19 cellular contexts compared by ENCODE assay signal in the genomic region with DNA sequence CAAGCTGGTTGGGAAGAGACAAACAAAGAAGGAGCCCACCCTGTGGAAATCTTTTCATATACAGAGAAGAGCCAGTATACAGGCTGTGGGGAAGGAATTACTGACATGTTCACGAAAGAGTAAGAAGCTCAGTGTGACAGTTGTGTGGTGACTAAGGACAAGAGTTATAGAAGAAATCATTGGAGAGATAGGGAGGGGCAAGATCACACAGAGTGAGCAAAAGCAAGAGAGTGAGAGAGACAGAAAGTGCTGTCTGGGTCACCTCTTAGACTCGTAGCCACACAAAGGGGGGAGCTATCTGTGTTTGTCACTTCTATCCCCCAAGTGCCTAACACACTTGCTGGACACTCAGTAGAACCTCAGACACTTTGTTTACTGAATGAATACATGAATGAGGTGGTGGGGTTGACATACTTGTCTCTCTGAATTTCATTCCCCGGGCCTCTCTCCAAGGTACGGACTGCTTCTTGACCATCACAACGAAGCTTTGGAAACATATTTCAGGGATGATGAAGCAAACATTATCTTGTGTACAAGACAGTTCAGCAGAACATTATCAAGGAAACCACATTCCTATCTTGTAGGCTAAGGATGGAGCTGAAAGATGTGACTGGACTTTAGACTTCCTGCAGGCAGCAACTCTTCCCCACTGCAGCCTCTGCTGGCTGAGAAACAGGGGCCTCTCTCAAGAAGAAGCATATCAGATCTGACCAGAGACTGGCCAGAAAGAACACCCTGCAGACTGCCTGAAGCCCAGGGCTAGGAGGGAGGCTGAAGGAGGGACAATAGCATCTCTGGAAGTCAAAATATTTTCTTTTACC.
A peak's percentile ranks its signal among the peaks of the same experiment; 100 is the strongest.
DNase-seq lines count a peak whose midpoint lies in the region; ATAC-seq and TF ChIP-seq lines count a peak whose summit lies in the region.
"Had no signal": no experiment of that assay in that cellular context is flagged by ENCODE, and none has a peak within 500 bp of the region (broad histone marks: within the 10 kb centered on the region; RNA-seq: fewer than 3 reads in every experiment).

No MANE protein-coding gene starts in this region.

- H3K4me1 ChIP-seq in adipocyte (ENCODE audit: control insufficient read depth, insufficient read depth, low read length), result peaks cover 27% of the 10 kb centered on the region
- H3K4me1 ChIP-seq in mesodermal cell (ENCODE audit: control insufficient read depth, insufficient read depth, low read length, poor library complexity, severe bottlenecking), result no peaks in the 10 kb centered on the region
- H3K4me1 ChIP-seq: BLaER1, body of pancreas, testis had no signal

- H3K36me3 ChIP-seq in adipocyte (ENCODE audit: control insufficient read depth, insufficient read depth, low read length, severe bottlenecking), result no peaks in the 10 kb centered on the region
- no peaks in the 10 kb centered on the region for H3K36me3 ChIP-seq in mesodermal cell (ENCODE audit: control insufficient read depth, insufficient read depth, low read length)
- H3K36me3 ChIP-seq: BLaER1 had no signal

- no peaks in the 10 kb centered on the region for H3K27me3 ChIP-seq in adipocyte (replicated peaks; ENCODE audit: control insufficient read depth, insufficient read depth, low read length)
- H3K27me3 ChIP-seq: body of pancreas, testis had no signal

- no peaks in the 10 kb centered on the region for H3K9me3 Mint-ChIP-seq in glutamatergic neuron (ENCODE audit: unreplicated experiment)
- H3K9me3 Mint-ChIP-seq: activated T-helper 2 cell treated with anti-CD3 and anti-CD28 coated beads, Interferon-gamma antibody, Interleukin-2, Interleukin-4, amounts not matched to agents 10 μg/mL and 5 μg/mL and 100 μg/mL, durations not matched to agents 14 hours and 24 hours and 36 hours had no signal

- H3K9ac ChIP-seq in adipocyte (ENCODE audit: low read length), result peak overlapping the region; percentile 73
- H3K9ac ChIP-seq: BLaER1 had no signal

- peak; percentile 19 for DNase-seq in AG08396 (ENCODE audit: low spot score)
- DNase-seq in HCEC 1CT, result peak; percentile 20
- DNase-seq in adipocyte (ENCODE audit: low read depth), result peak; percentile 34
- DNase-seq in left lobe of liver (ENCODE audit: low spot score), result no peak
- no peak for DNase-seq in NCI-H526 (lab: John Stamatoyannopoulos, UW)
- DNase-seq in glutamatergic neuron, result no peak
- DNase-seq: activated CD8-positive, alpha-beta T cell treated with anti-CD3 and anti-CD28 coated beads, Interleukin-2, amount 10 ng/mL, durations not matched to agents 7 days and 5 days; body of pancreas; DMS79 treated with DMSO at 0.1 percent for 48 hours; effector memory CD4-positive, alpha-beta T cell; NCI-H2081; stimulated activated CD4-positive, alpha-beta T cell treated with anti-CD3 and anti-CD28 coated beads, Interleukin-15, amount 100 ng/mL, for 24 hours; T-helper 9 cell; testis had no signal

- H3K4me3 Mint-ChIP-seq in glutamatergic neuron (ENCODE audit: unreplicated experiment), result no peak overlapping the region
- H3K4me3 Mint-ChIP-seq: activated CD8-positive, alpha-beta T cell treated with anti-CD3 and anti-CD28 coated beads, Interleukin-2, amount 10 ng/mL, durations not matched to agents 7 days and 5 days had no signal

- no peak for ATAC-seq in left lobe of liver
- ATAC-seq in HG03571 (IDR thresholded peaks at IDR 0.05; ENCODE audit: unreplicated experiment), result no peak
- ATAC-seq: activated CD8-positive, alpha-beta T cell treated with anti-CD3 and anti-CD28 coated beads, Interleukin-2, amount 10 ng/mL, durations not matched to agents 7 days and 5 days; body of pancreas had no signal

- no peak for TF ChIP-seq CTCF in glutamatergic neuron (IDR thresholded peaks at IDR 0.05; ENCODE audit: partially characterized antibody, unreplicated experiment)

- no peaks in the 10 kb centered on the region for H3K36me3 Mint-ChIP-seq in glutamatergic neuron (ENCODE audit: unreplicated experiment)

- no peak overlapping the region for H3K27ac Mint-ChIP-seq in glutamatergic neuron (ENCODE audit: unreplicated experiment)
- H3K27ac Mint-ChIP-seq: activated CD8-positive, alpha-beta T cell treated with anti-CD3 and anti-CD28 coated beads, Interleukin-2, amount 10 ng/mL, durations not matched to agents 7 days and 5 days; activated T-helper 2 cell treated with anti-CD3 and anti-CD28 coated beads, Interferon-gamma antibody, Interleukin-2, Interleukin-4, amounts not matched to agents 10 μg/mL and 5 μg/mL and 100 μg/mL, durations not matched to agents 14 hours and 24 hours and 36 hours; progenitor cell of endocrine pancreas had no signal

- no peak overlapping the region for H3K4me3 ChIP-seq in adipocyte (ENCODE audit: low read length)
- no peak overlapping the region for H3K4me3 ChIP-seq in mesodermal cell (ENCODE audit: extremely low read depth, insufficient read depth, low read length, poor library complexity, severe bottlenecking)
- H3K4me3 ChIP-seq: BLaER1, body of pancreas, testis had no signal

- H3K27me3 Mint-ChIP-seq in glutamatergic neuron (ENCODE audit: unreplicated experiment), result no peaks in the 10 kb centered on the region
- H3K27me3 Mint-ChIP-seq: progenitor cell of endocrine pancreas had no signal

- peak overlapping the region; percentile 29 for H3K27ac ChIP-seq in mesodermal cell (ENCODE audit: low read depth, low read length, severe bottlenecking)
- H3K27ac ChIP-seq: BLaER1, body of pancreas, testis had no signal

- H3K4me1 Mint-ChIP-seq in glutamatergic neuron (ENCODE audit: low read depth, unreplicated experiment), result no peaks in the 10 kb centered on the region

- H3K9me3 ChIP-seq in adipocyte (ENCODE audit: control insufficient read depth, low read length) (no peaks in the 10 kb centered on the region), mesodermal cell (ENCODE audit: control insufficient read depth, low read length) (no peaks in the 10 kb centered on the region)
- H3K9me3 ChIP-seq: BLaER1, body of pancreas, testis had no signal

- 100% methylated on average over 1 of the region's 5 CpGs; no CpG with 5 or more reads in 1 of the 2 experiments for WGBS in mesodermal cell (ENCODE audit: insufficient coverage in 2 of 2), 2 experiments

Comparison
In these comparisons a context has a peak if more than half of its experiments do, and no peak if none do; other contexts are left out.
1. DNase-seq: peak in AG08396 (single experiment), HCEC 1CT (single experiment) and adipocyte (single experiment); none in left lobe of liver (single experiment), NCI-H526 (0 of 2) and glutamatergic neuron (single experiment).